18 cellular contexts compared by ENCODE assay signal in the genomic region with DNA sequence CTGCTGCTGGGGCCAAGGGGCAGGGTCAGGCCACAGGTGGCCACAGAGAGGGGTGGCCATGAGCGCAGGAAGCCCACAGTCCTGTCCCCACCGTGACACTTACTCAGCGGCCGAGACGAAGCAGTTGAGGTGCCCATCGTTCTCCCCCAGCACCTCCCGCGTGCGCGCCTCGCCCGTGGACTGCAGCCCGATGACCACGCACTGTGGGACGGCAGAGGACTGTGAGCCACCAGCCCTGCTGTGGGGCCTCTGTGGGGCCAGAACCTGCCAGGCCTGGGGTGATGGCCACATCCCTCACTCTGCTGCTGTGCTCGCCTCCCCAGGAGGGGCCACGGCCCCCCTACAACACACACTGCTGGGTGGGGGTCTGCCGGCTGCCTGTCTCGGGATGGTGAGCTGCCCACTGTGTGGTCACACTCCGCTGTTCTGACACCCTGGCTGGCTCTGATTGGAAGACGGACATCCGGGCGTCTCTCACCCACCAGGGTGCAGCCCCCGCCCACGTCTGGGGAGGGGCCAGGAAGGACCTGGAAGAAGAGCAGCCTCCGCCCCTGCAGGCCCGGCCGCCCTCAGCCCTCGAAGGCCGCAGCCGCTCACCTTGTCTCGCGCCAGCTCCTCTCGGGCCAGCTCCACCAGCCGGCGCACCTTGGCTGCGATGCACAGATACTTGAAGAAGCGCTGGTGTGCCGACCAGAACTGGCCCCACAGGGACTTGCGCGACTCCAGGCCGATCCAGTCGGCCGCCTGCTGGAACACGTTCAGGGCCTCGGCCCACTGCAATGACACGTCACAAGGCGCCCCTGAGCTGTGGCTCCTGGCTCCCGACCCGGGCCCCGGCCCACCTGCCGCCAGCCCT.
"Had no signal": no experiment of that assay in that cellular context is flagged by ENCODE, and none has a peak within 500 bp of the region (broad histone marks: within the 10 kb centered on the region; RNA-seq: fewer than 3 reads in every experiment).

No MANE protein-coding gene starts in this region.

- H2AFZ ChIP-seq: parathyroid adenoma had no signal

- H3K9me3 ChIP-seq: gastrocnemius medialis, heart left ventricle, neutrophil, tibial artery had no signal

- H3K79me2 ChIP-seq: parathyroid adenoma had no signal

- H3K27me3 ChIP-seq: brain microvascular endothelial cell, gastrocnemius medialis, heart left ventricle, neutrophil, tibial artery had no signal

- DNase-seq: activated CD4-positive, alpha-beta T cell treated with anti-CD3 and anti-CD28 coated beads, Interleukin-2, amount 10 ng/mL, durations not matched to agents 7 days and 5 days; activated CD8-positive, alpha-beta T cell treated with anti-CD3 and anti-CD28 coated beads, Interleukin-2, amount 10 ng/mL, durations not matched to agents 7 days and 5 days; activated effector memory CD4-positive, alpha-beta T cell treated with Interleukin-2 at 50 U/mL for 16 hours; activated naive CD4-positive, alpha-beta T cell treated with anti-CD3 and anti-CD28 coated beads, Interleukin-2, amount 50 U/mL, for 16 hours; activated T-cell treated with anti-CD3 and anti-CD28 coated beads, Interleukin-2, amount 50 U/mL, for 24 hours; aorta; brain microvascular endothelial cell; gastrocnemius medialis; heart left ventricle; natural killer cell; stimulated activated CD8-positive, alpha-beta memory T cell treated with anti-CD3 and anti-CD28 coated beads, Interleukin-4, amount 100 ng/mL, for 48 hours; stimulated activated naive CD4-positive, alpha-beta T cell; tibial artery had no signal

- H3K9ac ChIP-seq: parathyroid adenoma had no signal

- ATAC-seq: activated CD4-positive, CD25-positive, alpha-beta regulatory T cell treated with anti-CD3 and anti-CD28 coated beads, Interleukin-2, amount 50 U/mL, for 24 hours; activated CD8-positive, alpha-beta T cell treated with anti-CD3 and anti-CD28 coated beads, Interleukin-2, amount 10 ng/mL, durations not matched to agents 7 days and 5 days; gastrocnemius medialis; heart left ventricle; natural killer cell had no signal

- H3K27ac ChIP-seq: brain microvascular endothelial cell, coronary artery, gastrocnemius medialis, heart left ventricle, neutrophil, parathyroid adenoma, tibial artery had no signal

- H3K4me3 ChIP-seq: coronary artery, gastrocnemius medialis, heart left ventricle, lung, tibial artery had no signal
